In genomic region chr2:152723918-152724317, GRCh38 we compare ENCODE assay signal across 29 cellular contexts.
"Had no signal": no experiment of that assay in that cellular context is flagged by ENCODE, and none has a peak within 500 bp of the region (broad histone marks: within the 10 kb centered on the region; RNA-seq: fewer than 3 reads in every experiment).

No MANE protein-coding gene starts in this region.

- H3K27ac Mint-ChIP-seq: dendritic cell treated with granulocyte-macrophage colony-stimulating factor and Interleukin-4, amounts not matched to agents 40 ng/mL and 50 ng/mL, for 4 days; naive thymus-derived CD4-positive, alpha-beta T cell; nephron; neural progenitor cell; stimulated activated naive B cell treated with anti-CD40 and anti-IgM and Interleukin-4, amounts not matched to agents 10 μg/mL and 1 μg/mL and 100 μg/mL, for 72 hours; stimulated activated naive CD8-positive, alpha-beta T cell treated with anti-CD3 and anti-CD28 coated beads, Interleukin-15, Interleukin-2, amounts not matched to agents 100 ng/mL and 50 ng/mL, for 24 hours had no signal

- H3K4me2 ChIP-seq: hepatocyte, neural progenitor cell had no signal

- H3K9me3 Mint-ChIP-seq: dendritic cell treated with granulocyte-macrophage colony-stimulating factor and Interleukin-4, amounts not matched to agents 40 ng/mL and 50 ng/mL, for 4 days; naive thymus-derived CD4-positive, alpha-beta T cell; nephron; neural progenitor cell; stimulated activated naive B cell treated with anti-CD40 and anti-IgM and Interleukin-4, amounts not matched to agents 10 μg/mL and 1 μg/mL and 100 μg/mL, for 72 hours; stimulated activated naive CD8-positive, alpha-beta T cell treated with anti-CD3 and anti-CD28 coated beads, Interleukin-15, Interleukin-2, amounts not matched to agents 100 ng/mL and 50 ng/mL, for 24 hours had no signal

- H3K4me3 Mint-ChIP-seq: dendritic cell treated with granulocyte-macrophage colony-stimulating factor and Interleukin-4, amounts not matched to agents 40 ng/mL and 50 ng/mL, for 4 days; naive thymus-derived CD4-positive, alpha-beta T cell; nephron; neural progenitor cell; stimulated activated naive B cell treated with anti-CD40 and anti-IgM and Interleukin-4, amounts not matched to agents 10 μg/mL and 1 μg/mL and 100 μg/mL, for 72 hours; stimulated activated naive CD8-positive, alpha-beta T cell treated with anti-CD3 and anti-CD28 coated beads, Interleukin-15, Interleukin-2, amounts not matched to agents 100 ng/mL and 50 ng/mL, for 24 hours had no signal

- H3K36me3 ChIP-seq: colonic mucosa, esophagus muscularis mucosa, gastroesophageal sphincter, thoracic aorta, uterus had no signal

- ATAC-seq: foreskin keratinocyte; gastroesophageal sphincter; heart left ventricle; left cardiac atrium; left lung; naive thymus-derived CD4-positive, alpha-beta T cell; psoas muscle; right cardiac atrium; stimulated activated naive B cell treated with anti-CD40 and anti-IgM and Interleukin-4, amounts not matched to agents 10 μg/mL and 1 μg/mL and 100 μg/mL, for 72 hours; upper lobe of right lung had no signal

- H3K4me1 ChIP-seq: foreskin keratinocyte had no signal

- DNase-seq: colonic mucosa; effector memory CD4-positive, alpha-beta T cell; foreskin keratinocyte; heart left ventricle; kidney; left cardiac atrium; left lung; mesendoderm; midbrain; naive thymus-derived CD4-positive, alpha-beta T cell; posterior cingulate gyrus; psoas muscle; right cardiac atrium; stimulated activated CD4-positive, alpha-beta T cell treated with anti-CD3 and anti-CD28 coated beads, Interleukin-15, amount 100 ng/mL, for 24 hours; stimulated activated CD4-positive, alpha-beta T cell treated with anti-CD3 and anti-CD28 coated beads, Interleukin-2, amount 100 ng/mL, for 48 hours; stimulated activated naive B cell treated with anti-CD40 and anti-IgM and Interleukin-4, amounts not matched to agents 10 μg/mL and 1 μg/mL and 100 μg/mL, for 72 hours; upper lobe of right lung; uterus had no signal

- H3K27ac ChIP-seq: colonic mucosa, esophagus muscularis mucosa, foreskin keratinocyte, gastroesophageal sphincter, heart left ventricle, hepatocyte, left lung, neural progenitor cell, psoas muscle, skin epidermis, thoracic aorta, tibial nerve, upper lobe of right lung, uterus had no signal

- H3K4me3 ChIP-seq: colonic mucosa, esophagus muscularis mucosa, gastroesophageal sphincter, heart left ventricle, hepatocyte, left lung, neural progenitor cell, psoas muscle, skin epidermis, thoracic aorta, tibial nerve, upper lobe of right lung, uterus had no signal

- H3K9me3 ChIP-seq: colonic mucosa, esophagus muscularis mucosa, gastroesophageal sphincter, heart left ventricle, left lung, psoas muscle, thoracic aorta, tibial nerve, upper lobe of right lung, uterus had no signal

- FAIRE-seq: endothelial cell of umbilical vein, kidney had no signal

- H3K27me3 Mint-ChIP-seq: dendritic cell treated with granulocyte-macrophage colony-stimulating factor and Interleukin-4, amounts not matched to agents 40 ng/mL and 50 ng/mL, for 4 days; naive thymus-derived CD4-positive, alpha-beta T cell; stimulated activated naive B cell treated with anti-CD40 and anti-IgM and Interleukin-4, amounts not matched to agents 10 μg/mL and 1 μg/mL and 100 μg/mL, for 72 hours; stimulated activated naive CD8-positive, alpha-beta T cell treated with anti-CD3 and anti-CD28 coated beads, Interleukin-15, Interleukin-2, amounts not matched to agents 100 ng/mL and 50 ng/mL, for 24 hours had no signal

- H3K9ac ChIP-seq: neural progenitor cell had no signal

- H3K27me3 ChIP-seq: colonic mucosa, esophagus muscularis mucosa, foreskin keratinocyte, gastroesophageal sphincter, heart left ventricle, hepatocyte, left lung, neural progenitor cell, tibial nerve, upper lobe of right lung, uterus had no signal

- H2AFZ ChIP-seq: hepatocyte, neural progenitor cell had no signal
